1 cellular context compared by ENCODE assay signal in the genomic region with DNA sequence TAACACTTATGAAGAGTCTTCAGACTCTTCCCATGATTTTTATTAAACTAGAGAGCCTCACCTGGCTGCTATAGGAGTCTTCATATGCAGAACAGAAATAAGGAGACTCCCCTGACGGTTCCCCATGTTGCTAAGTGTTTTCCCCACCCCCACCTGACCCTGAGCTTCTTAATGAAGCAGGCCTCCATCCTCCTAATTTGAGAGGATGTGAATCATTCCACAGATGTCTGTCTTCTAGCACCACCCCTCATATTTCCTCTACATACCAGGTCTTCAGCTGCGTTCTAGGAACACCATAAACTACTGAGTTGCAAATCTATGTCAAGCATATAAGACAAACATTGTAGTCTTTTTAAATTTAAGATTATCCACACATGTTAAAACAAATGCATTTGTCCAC.
TF ChIP-seq lines count a peak whose summit lies in the region.

No MANE protein-coding gene starts in this region.

TF ChIP-seq in GM23338, 12 proteins besides CTCF, POLR2A, EP300 and RAD21 (continued from another document):
- TF ChIP-seq, protein P1, sequence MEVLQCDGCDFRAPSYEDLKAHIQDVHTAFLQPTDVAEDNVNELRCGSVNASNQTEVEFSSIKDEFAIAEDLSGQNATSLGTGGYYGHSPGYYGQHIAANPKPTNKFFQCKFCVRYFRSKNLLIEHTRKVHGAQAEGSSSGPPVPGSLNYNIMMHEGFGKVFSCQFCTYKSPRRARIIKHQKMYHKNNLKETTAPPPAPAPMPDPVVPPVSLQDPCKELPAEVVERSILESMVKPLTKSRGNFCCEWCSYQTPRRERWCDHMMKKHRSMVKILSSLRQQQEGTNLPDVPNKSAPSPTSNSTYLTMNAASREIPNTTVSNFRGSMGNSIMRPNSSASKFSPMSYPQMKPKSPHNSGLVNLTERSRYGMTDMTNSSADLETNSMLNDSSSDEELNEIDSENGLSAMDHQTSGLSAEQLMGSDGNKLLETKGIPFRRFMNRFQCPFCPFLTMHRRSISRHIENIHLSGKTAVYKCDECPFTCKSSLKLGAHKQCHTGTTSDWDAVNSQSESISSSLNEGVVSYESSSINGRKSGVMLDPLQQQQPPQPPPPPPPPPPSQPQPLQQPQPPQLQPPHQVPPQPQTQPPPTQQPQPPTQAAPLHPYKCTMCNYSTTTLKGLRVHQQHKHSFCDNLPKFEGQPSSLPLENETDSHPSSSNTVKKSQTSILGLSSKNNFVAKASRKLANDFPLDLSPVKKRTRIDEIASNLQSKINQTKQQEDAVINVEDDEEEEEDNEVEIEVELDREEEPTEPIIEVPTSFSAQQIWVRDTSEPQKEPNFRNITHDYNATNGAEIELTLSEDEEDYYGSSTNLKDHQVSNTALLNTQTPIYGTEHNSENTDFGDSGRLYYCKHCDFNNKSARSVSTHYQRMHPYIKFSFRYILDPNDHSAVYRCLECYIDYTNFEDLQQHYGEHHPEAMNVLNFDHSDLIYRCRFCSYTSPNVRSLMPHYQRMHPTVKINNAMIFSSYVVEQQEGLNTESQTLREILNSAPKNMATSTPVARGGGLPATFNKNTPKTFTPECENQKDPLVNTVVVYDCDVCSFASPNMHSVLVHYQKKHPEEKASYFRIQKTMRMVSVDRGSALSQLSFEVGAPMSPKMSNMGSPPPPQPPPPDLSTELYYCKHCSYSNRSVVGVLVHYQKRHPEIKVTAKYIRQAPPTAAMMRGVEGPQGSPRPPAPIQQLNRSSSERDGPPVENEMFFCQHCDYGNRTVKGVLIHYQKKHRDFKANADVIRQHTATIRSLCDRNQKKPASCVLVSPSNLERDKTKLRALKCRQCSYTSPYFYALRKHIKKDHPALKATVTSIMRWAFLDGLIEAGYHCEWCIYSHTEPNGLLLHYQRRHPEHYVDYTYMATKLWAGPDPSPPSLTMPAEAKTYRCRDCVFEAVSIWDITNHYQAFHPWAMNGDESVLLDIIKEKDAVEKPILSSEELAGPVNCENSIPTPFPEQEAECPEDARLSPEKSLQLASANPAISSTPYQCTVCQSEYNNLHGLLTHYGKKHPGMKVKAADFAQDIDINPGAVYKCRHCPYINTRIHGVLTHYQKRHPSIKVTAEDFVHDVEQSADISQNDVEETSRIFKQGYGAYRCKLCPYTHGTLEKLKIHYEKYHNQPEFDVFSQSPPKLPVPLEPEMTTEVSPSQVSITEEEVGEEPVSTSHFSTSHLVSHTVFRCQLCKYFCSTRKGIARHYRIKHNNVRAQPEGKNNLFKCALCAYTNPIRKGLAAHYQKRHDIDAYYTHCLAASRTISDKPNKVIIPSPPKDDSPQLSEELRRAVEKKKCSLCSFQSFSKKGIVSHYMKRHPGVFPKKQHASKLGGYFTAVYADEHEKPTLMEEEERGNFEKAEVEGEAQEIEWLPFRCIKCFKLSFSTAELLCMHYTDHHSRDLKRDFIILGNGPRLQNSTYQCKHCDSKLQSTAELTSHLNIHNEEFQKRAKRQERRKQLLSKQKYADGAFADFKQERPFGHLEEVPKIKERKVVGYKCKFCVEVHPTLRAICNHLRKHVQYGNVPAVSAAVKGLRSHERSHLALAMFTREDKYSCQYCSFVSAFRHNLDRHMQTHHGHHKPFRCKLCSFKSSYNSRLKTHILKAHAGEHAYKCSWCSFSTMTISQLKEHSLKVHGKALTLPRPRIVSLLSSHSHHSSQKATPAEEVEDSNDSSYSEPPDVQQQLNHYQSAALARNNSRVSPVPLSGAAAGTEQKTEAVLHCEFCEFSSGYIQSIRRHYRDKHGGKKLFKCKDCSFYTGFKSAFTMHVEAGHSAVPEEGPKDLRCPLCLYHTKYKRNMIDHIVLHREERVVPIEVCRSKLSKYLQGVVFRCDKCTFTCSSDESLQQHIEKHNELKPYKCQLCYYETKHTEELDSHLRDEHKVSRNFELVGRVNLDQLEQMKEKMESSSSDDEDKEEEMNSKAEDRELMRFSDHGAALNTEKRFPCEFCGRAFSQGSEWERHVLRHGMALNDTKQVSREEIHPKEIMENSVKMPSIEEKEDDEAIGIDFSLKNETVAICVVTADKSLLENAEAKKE (CRISPR knock-in tag; IDR thresholded peaks at IDR 0.05), result no peak
